Comparison of ENCODE assay signal across 11 cellular contexts in the genomic region with DNA sequence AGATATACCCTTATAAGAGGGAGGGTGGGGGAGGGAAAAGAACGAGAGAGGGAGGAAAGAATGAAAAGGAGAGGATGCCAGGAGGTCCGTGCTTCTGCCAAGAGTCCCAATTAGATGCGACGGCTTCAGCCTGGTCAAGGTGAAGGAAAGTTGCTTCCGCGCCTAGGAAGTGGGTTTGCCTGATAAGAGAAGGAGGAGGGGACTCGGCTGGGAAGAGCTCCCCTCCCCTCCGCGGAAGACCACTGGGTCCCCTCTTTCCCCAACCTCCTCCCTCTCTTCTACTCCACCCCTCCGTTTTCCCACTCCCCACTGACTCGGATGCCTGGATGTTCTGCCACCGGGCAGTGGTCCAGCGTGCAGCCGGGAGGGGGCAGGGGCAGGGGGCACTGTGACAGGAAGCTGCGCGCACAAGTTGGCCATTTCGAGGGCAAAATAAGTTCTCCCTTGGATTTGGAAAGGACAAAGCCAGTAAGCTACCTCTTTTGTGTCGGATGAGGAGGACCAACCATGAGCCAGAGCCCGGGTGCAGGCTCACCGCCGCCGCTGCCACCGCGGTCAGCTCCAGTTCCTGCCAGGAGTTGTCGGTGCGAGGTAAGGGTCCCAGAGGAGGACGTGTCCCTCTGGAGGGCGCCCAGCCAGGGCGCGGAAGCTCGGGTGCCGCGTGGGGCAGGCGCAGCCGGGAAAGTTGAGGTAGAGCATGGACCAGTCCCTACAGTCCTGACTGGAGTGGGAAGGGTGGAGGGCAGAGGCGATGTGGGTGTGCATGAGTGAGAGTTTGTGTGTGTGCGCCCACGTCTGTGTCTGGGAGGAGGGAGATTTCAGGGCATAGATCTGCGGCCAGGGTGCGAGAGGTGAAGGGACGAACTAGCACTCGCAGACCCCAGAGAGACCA. TPM values are rescaled to one million over a fixed set of nuclear protein-coding genes. Genes with fewer than 3 reads are reported as not detected.
DNase-seq lines count a peak whose midpoint lies in the region; ATAC-seq and TF ChIP-seq lines count a peak whose summit lies in the region.
"Had no signal": no experiment of that assay in that cellular context is flagged by ENCODE, and none has a peak within 500 bp of the region (broad histone marks: within the 10 kb centered on the region; RNA-seq: fewer than 3 reads in every experiment).

No MANE protein-coding gene starts in this region.

- H3K27ac ChIP-seq in brain microvascular endothelial cell (no peak overlapping the region), osteoblast (ENCODE audit: low read depth, low read length) (no peak overlapping the region)

- DNase-seq in GM10248 (ENCODE audit: extremely low spot score): peak; percentile 20
- no peak for DNase-seq in brain microvascular endothelial cell
- DNase-seq in left kidney (ENCODE audit: low read depth, low spot score): peak; percentile 48
- no peak for DNase-seq in sciatic nerve (ENCODE audit: low spot score)
- no peak for DNase-seq in osteoblast (ENCODE audit: insufficient read length, low spot score, missing footprints)
- DNase-seq in AG08395 (ENCODE audit: low spot score): no peak
- no peak for DNase-seq in kidney tubule cell (ENCODE audit: low spot score)
- no peak for DNase-seq in SW480 (ENCODE audit: low spot score)
- DNase-seq: CD4-positive, alpha-beta memory T cell; kidney glomerular epithelial cell; stimulated activated CD4-positive, alpha-beta T cell treated with anti-CD3 and anti-CD28 coated beads, Interleukin-4, amount 100 ng/mL, for 4 hours had no signal

- ATAC-seq in sciatic nerve: peak; percentile 50

- in situ Hi-C loops in brain microvascular endothelial cell (cut with HindIII; ENCODE audit: low pct_ligation_motif_present, low sequenced_read_pairs): no loop called here

- TF ChIP-seq CTCF in GM10248 (IDR thresholded peaks at IDR 0.05; ENCODE audit: control extremely low read depth, extremely low read depth, low read depth, missing control alignments): no peak
- no peak for TF ChIP-seq CTCF in brain microvascular endothelial cell (IDR thresholded peaks at IDR 0.05; ENCODE audit: low read depth, low read length, missing control alignments)
- TF ChIP-seq CTCF in osteoblast (IDR thresholded peaks at IDR 0.05; ENCODE audit: extremely low read depth, low read depth, low read length): no peak

- POLR2A ChIA-PET in GM10248 (lab: Yijun Ruan, JAX): no interaction called here

- no peak overlapping the region for H3K4me2 ChIP-seq in osteoblast (ENCODE audit: insufficient read depth, low read length)

- H3K4me3 ChIP-seq in brain microvascular endothelial cell (ENCODE audit: low read depth, low read length) (peak overlapping the region; percentile 7), osteoblast (ENCODE audit: insufficient read depth, low read length) (no peak overlapping the region)

- intact Hi-C loops in sciatic nerve (cut with DNase I): no loop called here

- H3K79me2 ChIP-seq in osteoblast (ENCODE audit: insufficient read depth, low read length): no peaks in the 10 kb centered on the region

- H3K27me3 ChIP-seq in brain microvascular endothelial cell (replicated peaks) (peaks cover 20% of the 10 kb centered on the region), osteoblast (ENCODE audit: insufficient read depth, low read length) (no peaks in the 10 kb centered on the region)

- H3K36me3 ChIP-seq in brain microvascular endothelial cell (replicated peaks) (no peaks in the 10 kb centered on the region), osteoblast (ENCODE audit: insufficient read depth, low read length) (no peaks in the 10 kb centered on the region)

- H4K20me1 ChIP-seq in osteoblast (ENCODE audit: insufficient read depth, low read length): no peaks in the 10 kb centered on the region

- H3K4me1 ChIP-seq in osteoblast (ENCODE audit: insufficient read depth, low read length): no peaks in the 10 kb centered on the region

- no peaks in the 10 kb centered on the region for H3K9me3 ChIP-seq in osteoblast (ENCODE audit: low read depth, low read length)

- CTCF ChIA-PET in GM10248 (lab: Yijun Ruan, JAX): interaction anchor here (0.9 to 1.2 kb wide), 3 partner anchors 9 to 30 kb away, joined by 3 to 4 read pairs (median 3); no protein-coding TSS in a partner anchor

- H2AFZ ChIP-seq in osteoblast (ENCODE audit: low read length): no peak overlapping the region

RNA-seq across cellular contexts. Expression of a gene that starts 0.8 kb away (rescaled TPM):
- total RNA-seq in sciatic nerve: not detected
- not detected in 2 replicates for total RNA-seq in osteoblast
- total RNA-seq: CD4-positive, alpha-beta memory T cell had no signal

Comparison
In these comparisons a context has a peak if more than half of its experiments do, and no peak if none do; other contexts are left out.
1. DNase-seq: peak in GM10248 (single experiment) and left kidney (single experiment); none in brain microvascular endothelial cell (single experiment), sciatic nerve (single experiment), osteoblast (single experiment), AG08395 (single experiment), kidney tubule cell (single experiment) and SW480 (single experiment).